1 cellular context compared by ENCODE assay signal in the genomic region with DNA sequence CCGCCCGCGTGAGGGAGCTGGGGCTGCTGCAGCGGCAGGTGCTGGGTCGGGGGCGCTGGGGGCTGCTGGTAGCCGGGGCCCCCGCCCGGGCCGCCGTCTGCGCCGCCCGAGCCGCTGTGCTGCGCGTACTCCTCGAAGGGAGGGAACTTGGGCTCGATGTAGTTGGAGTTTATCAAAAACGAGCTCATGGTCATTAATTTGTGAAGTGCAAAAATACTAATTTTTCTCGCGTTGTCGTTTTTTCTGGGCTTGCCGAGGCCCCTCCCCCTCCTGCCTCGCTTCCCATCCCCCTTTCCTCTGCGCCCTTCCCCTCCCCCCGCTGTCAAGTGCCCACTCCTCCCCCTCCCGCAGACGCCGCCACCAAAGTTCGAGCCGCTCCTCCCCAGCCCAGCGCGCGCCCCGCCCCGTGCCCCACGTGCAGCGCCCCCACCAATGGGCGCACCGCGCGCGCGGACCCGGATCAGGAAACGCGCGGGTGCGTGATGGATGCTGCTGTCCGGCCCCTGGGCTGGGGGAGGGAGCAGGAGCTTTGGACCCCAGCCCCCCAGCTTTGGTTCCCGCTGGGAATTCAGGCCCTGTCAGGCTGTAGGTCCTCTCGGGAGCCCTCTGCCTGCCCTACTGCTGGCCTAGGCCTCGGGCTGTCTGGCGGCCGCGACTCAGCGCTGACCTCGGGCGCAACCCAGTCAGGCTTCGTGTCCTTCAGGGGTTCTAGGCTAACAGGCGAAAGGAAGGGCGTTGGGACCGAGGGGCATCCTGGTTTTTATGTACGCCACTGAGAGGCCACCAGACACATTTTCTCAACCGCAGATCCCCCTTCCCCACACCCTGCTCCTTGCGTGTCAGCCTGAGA.
TF ChIP-seq lines count a peak whose summit lies in the region.

Gene HOXA4, minus strand, starts transcription at position 218 of the 850 bp plus-strand sequence. Its CDS starts 24 bp downstream, at position 194.

TF ChIP-seq in HepG2, 621 proteins besides CTCF, POLR2A, EP300 and RAD21 (continued from another document and continues in another):
- no peak for TF ChIP-seq NONO (IDR thresholded peaks at IDR 0.05)
- TF ChIP-seq NONO (CRISPR knock-in tag; conservative IDR thresholded peaks at IDR 0.05), result peak; percentile 62; the same call in 1 of the 2 replicates
- TF ChIP-seq REST (IDR thresholded peaks at IDR 0.05; ENCODE audit: borderline replicate concordance in 1 of 2, low read depth in 1 of 2, low read length in 2 of 2), result peak in 1 of 2 experiments; percentile 41; a peak in 1 of 4 replicates
- no peak; the same call in 1 of the 2 replicates for TF ChIP-seq HMG20A (CRISPR knock-in tag; IDR thresholded peaks at IDR 0.05; ENCODE audit: borderline replicate concordance)
- no peak; the same call in 1 of the 2 replicates for TF ChIP-seq ZNF558 (CRISPR knock-in tag; IDR thresholded peaks at IDR 0.05; ENCODE audit: borderline replicate concordance)
- no peak for TF ChIP-seq ZFP62 (CRISPR knock-in tag; IDR thresholded peaks at IDR 0.05)
- 0 out of 2 replicates have a peak, but pooled peaks have one; percentile 39 for TF ChIP-seq SMAD9 (CRISPR knock-in tag; IDR thresholded peaks at IDR 0.05)
- peak; percentile 66; the same call in 1 of the 2 replicates for TF ChIP-seq GATAD1 (CRISPR knock-in tag; IDR thresholded peaks at IDR 0.05)
- TF ChIP-seq ZNF7 (CRISPR knock-in tag; IDR thresholded peaks at IDR 0.05), result no peak
- TF ChIP-seq HNF1B (CRISPR knock-in tag; IDR thresholded peaks at IDR 0.05), result peak; percentile 49; the same call in 1 of the 2 replicates
- TF ChIP-seq, protein P1, sequence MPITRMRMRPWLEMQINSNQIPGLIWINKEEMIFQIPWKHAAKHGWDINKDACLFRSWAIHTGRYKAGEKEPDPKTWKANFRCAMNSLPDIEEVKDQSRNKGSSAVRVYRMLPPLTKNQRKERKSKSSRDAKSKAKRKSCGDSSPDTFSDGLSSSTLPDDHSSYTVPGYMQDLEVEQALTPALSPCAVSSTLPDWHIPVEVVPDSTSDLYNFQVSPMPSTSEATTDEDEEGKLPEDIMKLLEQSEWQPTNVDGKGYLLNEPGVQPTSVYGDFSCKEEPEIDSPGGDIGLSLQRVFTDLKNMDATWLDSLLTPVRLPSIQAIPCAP (CRISPR knock-in tag; IDR thresholded peaks at IDR 0.05; ENCODE audit: low read depth), result no peak
- TF ChIP-seq ATF7-NPFF (CRISPR knock-in tag; IDR thresholded peaks at IDR 0.05; ENCODE audit: low read depth), result peak; percentile 49; the same call in 1 of the 2 replicates
- peak; percentile 51 for TF ChIP-seq POLR2AphosphoS5 (IDR thresholded peaks at IDR 0.05; ENCODE audit: low read depth, low read length)
- TF ChIP-seq, protein P2, sequence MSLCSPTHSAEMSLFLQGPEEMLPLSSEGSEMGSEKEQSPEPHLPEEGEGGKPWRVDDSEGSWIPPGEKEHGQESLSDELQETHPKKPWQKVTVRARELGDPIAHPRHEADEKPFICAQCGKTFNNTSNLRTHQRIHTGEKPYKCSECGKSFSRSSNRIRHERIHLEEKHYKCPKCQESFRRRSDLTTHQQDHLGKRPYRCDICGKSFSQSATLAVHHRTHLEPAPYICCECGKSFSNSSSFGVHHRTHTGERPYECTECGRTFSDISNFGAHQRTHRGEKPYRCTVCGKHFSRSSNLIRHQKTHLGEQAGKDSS (CRISPR knock-in tag; IDR thresholded peaks at IDR 0.05; ENCODE audit: borderline replicate concordance, low read depth), result no peak
- no peak for TF ChIP-seq RCOR2 (CRISPR knock-in tag; IDR thresholded peaks at IDR 0.05)
- TF ChIP-seq SMYD3 (CRISPR knock-in tag; IDR thresholded peaks at IDR 0.05), result peak; percentile 82; the same call in 1 of the 2 replicates
- peak; percentile 52; the same call in 1 of the 2 replicates for TF ChIP-seq KDM1A (CRISPR knock-in tag; IDR thresholded peaks at IDR 0.05)
- TF ChIP-seq TEAD3 (CRISPR knock-in tag; optimal IDR thresholded peaks at IDR 0.05; ENCODE audit: borderline replicate concordance), result peak; percentile 70
- TF ChIP-seq, protein P3, sequence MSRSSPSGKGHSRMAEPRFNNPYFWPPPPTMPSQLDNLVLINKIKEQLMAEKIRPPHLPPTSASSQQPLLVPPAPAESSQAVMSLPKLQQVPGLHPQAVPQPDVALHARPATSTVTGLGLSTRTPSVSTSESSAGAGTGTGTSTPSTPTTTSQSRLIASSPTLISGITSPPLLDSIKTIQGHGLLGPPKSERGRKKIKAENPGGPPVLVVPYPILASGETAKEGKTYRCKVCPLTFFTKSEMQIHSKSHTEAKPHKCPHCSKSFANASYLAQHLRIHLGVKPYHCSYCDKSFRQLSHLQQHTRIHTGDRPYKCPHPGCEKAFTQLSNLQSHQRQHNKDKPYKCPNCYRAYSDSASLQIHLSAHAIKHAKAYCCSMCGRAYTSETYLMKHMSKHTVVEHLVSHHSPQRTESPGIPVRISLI (CRISPR knock-in tag; IDR thresholded peaks at IDR 0.05; ENCODE audit: borderline replicate concordance), result no peak
- peak; percentile 88 for TF ChIP-seq SAP130 (CRISPR knock-in tag; IDR thresholded peaks at IDR 0.05; ENCODE audit: low read depth)
- TF ChIP-seq U2AF2 (IDR thresholded peaks at IDR 0.05; ENCODE audit: low read depth, low read length), result no peak
- TF ChIP-seq ZNF282 (IDR thresholded peaks at IDR 0.05; ENCODE audit: partially characterized antibody), result no peak
- peak; percentile 56 for TF ChIP-seq ETV5 (CRISPR knock-in tag; IDR thresholded peaks at IDR 0.05; ENCODE audit: borderline replicate concordance)
- TF ChIP-seq CC2D1A (CRISPR knock-in tag; IDR thresholded peaks at IDR 0.05), result no peak
- TF ChIP-seq ZNF574 (CRISPR knock-in tag; IDR thresholded peaks at IDR 0.05), result no peak
- TF ChIP-seq SPEN (CRISPR knock-in tag; IDR thresholded peaks at IDR 0.05; ENCODE audit: low read depth), result peak; percentile 74
- TF ChIP-seq ZNF275 (CRISPR knock-in tag; IDR thresholded peaks at IDR 0.05; ENCODE audit: borderline replicate concordance), result no peak; the same call in 1 of the 2 replicates
- TF ChIP-seq ZNF83 (CRISPR knock-in tag; IDR thresholded peaks at IDR 0.05; ENCODE audit: borderline replicate concordance), result no peak
- no peak; the same call in none of the 2 replicates for TF ChIP-seq KAT7 (CRISPR knock-in tag; IDR thresholded peaks at IDR 0.05; ENCODE audit: borderline replicate concordance)
- TF ChIP-seq ZNF570 (CRISPR knock-in tag; IDR thresholded peaks at IDR 0.05; ENCODE audit: borderline replicate concordance), result no peak
- TF ChIP-seq BCLAF1 (IDR thresholded peaks at IDR 0.05), result no peak
- TF ChIP-seq HNF4A (CRISPR knock-in tag; IDR thresholded peaks at IDR 0.05), result peak; percentile 63
- TF ChIP-seq MBNL3 (CRISPR knock-in tag; conservative IDR thresholded peaks at IDR 0.05), result no peak
